14 cellular contexts compared by ENCODE assay signal in the genomic region with DNA sequence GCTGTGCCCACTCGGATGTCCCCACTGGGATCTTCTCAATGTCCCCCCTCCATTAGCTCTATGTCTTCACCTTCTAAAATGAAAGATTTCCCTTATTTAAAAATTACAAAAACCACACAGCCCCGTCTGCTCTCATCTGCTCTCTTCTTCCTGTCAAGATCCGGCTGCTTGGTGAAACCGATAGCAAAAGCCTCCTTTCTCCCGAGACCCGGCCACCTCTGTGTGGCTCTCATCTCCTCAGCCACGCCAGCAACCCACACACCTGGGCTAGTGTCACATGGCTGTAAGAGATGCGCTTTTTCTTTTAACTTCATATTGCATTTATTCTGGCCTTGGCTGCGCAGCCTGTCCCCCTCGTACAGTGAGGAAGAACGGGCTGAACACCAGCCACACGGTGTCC. TPM values are rescaled to one million over a fixed set of nuclear protein-coding genes. Genes with fewer than 3 reads are reported as not detected.
DNase-seq lines count a peak whose midpoint lies in the region; ATAC-seq and TF ChIP-seq lines count a peak whose summit lies in the region.
"Had no signal": no experiment of that assay in that cellular context is flagged by ENCODE, and none has a peak within 500 bp of the region (broad histone marks: within the 10 kb centered on the region; RNA-seq: fewer than 3 reads in every experiment).

No MANE protein-coding gene starts in this region.

- H2BK5ac ChIP-seq in H9 (ENCODE audit: insufficient read length, low read length): no peak overlapping the region

- H4K91ac ChIP-seq in H9 (ENCODE audit: insufficient read length, low read depth, low read length): no peak overlapping the region

- H3K4me2 ChIP-seq in H9 (ENCODE audit: insufficient read depth, insufficient read length, low read length) (no peak overlapping the region), osteoblast (ENCODE audit: insufficient read depth, low read length) (no peak overlapping the region)

- no peak overlapping the region for H2BK20ac ChIP-seq in H9 (ENCODE audit: low read depth, low read length, poor library complexity, severe bottlenecking)

- no peak for TF ChIP-seq CTCF in H9 (conservative IDR thresholded peaks at IDR 0.05)
- no peak for TF ChIP-seq CTCF in endothelial cell (IDR thresholded peaks at IDR 0.05; ENCODE audit: unreplicated experiment)
- TF ChIP-seq CTCF in osteoblast (IDR thresholded peaks at IDR 0.05; ENCODE audit: extremely low read depth, low read depth, low read length): no peak
- no peak for TF ChIP-seq CTCF in sigmoid colon (IDR thresholded peaks at IDR 0.05)

- H3T11ph ChIP-seq in H9 (ENCODE audit: low read length): no peak overlapping the region

- H2AK5ac ChIP-seq in H9 (ENCODE audit: insufficient read length, low read length): no peak overlapping the region

- H3K27ac Mint-ChIP-seq in CD4-positive, CD25-positive, alpha-beta regulatory T cell: peak overlapping the region in 2 of 3 donors; percentile 4 to 93
- peak overlapping the region in 2 of 3 experiments; percentile 40 to 46; a peak in 3 of 7 replicates for H3K27ac Mint-ChIP-seq in H9
- H3K27ac Mint-ChIP-seq in endothelial cell (ENCODE audit: unreplicated experiment): peak overlapping the region; percentile 71
- H3K27ac Mint-ChIP-seq: B cell had no signal

- H4K20me1 ChIP-seq in H9 (ENCODE audit: control insufficient read depth, insufficient read depth, insufficient read length) (no peaks in the 10 kb centered on the region), osteoblast (ENCODE audit: insufficient read depth, low read length) (no peaks in the 10 kb centered on the region)

- H3K9ac ChIP-seq in H9 (ENCODE audit: extremely low read depth, insufficient read length, low read length): no peak overlapping the region
- H3K9ac ChIP-seq: GM23248 had no signal

- no peak overlapping the region for H2BK120ac ChIP-seq in H9 (ENCODE audit: low read depth, low read length, poor library complexity, severe bottlenecking)

- no peak overlapping the region for H2BK15ac ChIP-seq in H9 (ENCODE audit: low read depth, low read length)

- no peak overlapping the region for H4K5ac ChIP-seq in H9 (ENCODE audit: insufficient read length, low read depth, low read length)

- H4K8ac ChIP-seq in H9 (replicated peaks; ENCODE audit: insufficient read length, low read depth, low read length): no peak overlapping the region

- H3K79me1 ChIP-seq in H9 (ENCODE audit: insufficient read depth, low read depth, low read length, poor library complexity, severe bottlenecking): no peaks in the 10 kb centered on the region

- H3K27me3 ChIP-seq in CD4-positive, CD25-positive, alpha-beta regulatory T cell (ENCODE audit: control insufficient read depth, insufficient read depth, low read length): no peaks in the 10 kb centered on the region
- no peaks in the 10 kb centered on the region for H3K27me3 ChIP-seq in H9 (ENCODE audit: insufficient read depth, low read length)
- no peaks in the 10 kb centered on the region for H3K27me3 ChIP-seq in osteoblast (ENCODE audit: insufficient read depth, low read length)
- H3K27me3 ChIP-seq in sigmoid colon: no peaks in the 10 kb centered on the region

- no peak for TF ChIP-seq EP300 in sigmoid colon (IDR thresholded peaks at IDR 0.05)

- DNase-seq in CD4-positive, CD25-positive, alpha-beta regulatory T cell: no peak
- DNase-seq in H9: no peak
- no peak for DNase-seq in endothelial cell (ENCODE audit: low spot score)
- DNase-seq in osteoblast (ENCODE audit: insufficient read length, low spot score, missing footprints): peak; percentile 52
- no peak for DNase-seq in sigmoid colon
- DNase-seq: C1 segment of cervical spinal cord; CD4-positive, alpha-beta memory T cell; COR-L47; DMS153; GM23248 had no signal

- no peak overlapping the region for H3K4ac ChIP-seq in H9 (ENCODE audit: low read depth, low read length)

- no peak overlapping the region for H3K4me3 Mint-ChIP-seq in CD4-positive, CD25-positive, alpha-beta regulatory T cell
- H3K4me3 Mint-ChIP-seq in H9 (no peak overlapping the region), endothelial cell (ENCODE audit: unreplicated experiment) (peak overlapping the region; percentile 44)
- H3K4me3 Mint-ChIP-seq: B cell had no signal

- no peaks in the 10 kb centered on the region for H3K79me2 ChIP-seq in H9 (ENCODE audit: insufficient read depth, low read length)
- H3K79me2 ChIP-seq in osteoblast (ENCODE audit: insufficient read depth, low read length): no peaks in the 10 kb centered on the region

- no peak for ATAC-seq in CD4-positive, CD25-positive, alpha-beta regulatory T cell (ENCODE audit: low read depth in 2 of 2)
- ATAC-seq in GM18861 (IDR thresholded peaks at IDR 0.05; ENCODE audit: unreplicated experiment) (no peak), HG02884 (IDR thresholded peaks at IDR 0.05; ENCODE audit: unreplicated experiment) (no peak)
- ATAC-seq: HepG2 had no signal

- no peaks in the 10 kb centered on the region for H3K9me3 ChIP-seq in CD4-positive, CD25-positive, alpha-beta regulatory T cell (ENCODE audit: control insufficient read depth in 2 of 2, low read length in 2 of 2)
- H3K9me3 ChIP-seq in H9 (ENCODE audit: control insufficient read depth, low read depth, low read length): no peaks in the 10 kb centered on the region
- H3K9me3 ChIP-seq in osteoblast (ENCODE audit: low read depth, low read length): no peaks in the 10 kb centered on the region
- no peaks in the 10 kb centered on the region for H3K9me3 ChIP-seq in sigmoid colon

- H3K56ac ChIP-seq in H9 (ENCODE audit: insufficient read length, low read depth, low read length): no peak overlapping the region

- H2BK12ac ChIP-seq in H9 (ENCODE audit: insufficient read length, low read depth, low read length): no peak overlapping the region

- no peaks in the 10 kb centered on the region for H3K23me2 ChIP-seq in H9 (ENCODE audit: insufficient read length, low read depth, low read length, poor library complexity, severe bottlenecking)

- no peaks in the 10 kb centered on the region for H3K36me3 Mint-ChIP-seq in CD4-positive, CD25-positive, alpha-beta regulatory T cell
- H3K36me3 Mint-ChIP-seq in H9 (ENCODE audit: insufficient read depth in 1 of 3, low read depth in 3 of 3): peaks cover 7 to 35% (median 23%) of the 10 kb centered on the region in 3 experiments
- H3K36me3 Mint-ChIP-seq in endothelial cell (ENCODE audit: low read depth, unreplicated experiment): peaks cover 29% of the 10 kb centered on the region
- H3K36me3 Mint-ChIP-seq: CD4-positive, alpha-beta memory T cell had no signal

- H2AFZ ChIP-seq in H9 (ENCODE audit: low read length) (no peak overlapping the region), osteoblast (ENCODE audit: low read length) (no peak overlapping the region)
- H2AFZ ChIP-seq: GM23248 had no signal

- H3K14ac ChIP-seq in H9 (ENCODE audit: insufficient read depth, low read length): no peak overlapping the region

- no peaks in the 10 kb centered on the region for H3K9me3 Mint-ChIP-seq in CD4-positive, CD25-positive, alpha-beta regulatory T cell
- H3K9me3 Mint-ChIP-seq in H9 (no peaks in the 10 kb centered on the region), endothelial cell (ENCODE audit: unreplicated experiment) (no peaks in the 10 kb centered on the region)
- H3K9me3 Mint-ChIP-seq: CD4-positive, alpha-beta memory T cell had no signal

- no peak overlapping the region for H3K4me3 ChIP-seq in CD4-positive, CD25-positive, alpha-beta regulatory T cell (ENCODE audit: low read depth, low read length)
- H3K4me3 ChIP-seq in osteoblast (ENCODE audit: insufficient read depth, low read length) (no peak overlapping the region), sigmoid colon (no peak overlapping the region)
- H3K4me3 ChIP-seq: GM23248 had no signal

- intact Hi-C loops in sigmoid colon (cut with DNase I): no loop called here

- TF ChIP-seq POLR2A in sigmoid colon (IDR thresholded peaks at IDR 0.05): no peak

- H3K4me1 Mint-ChIP-seq in CD4-positive, CD25-positive, alpha-beta regulatory T cell: no peaks in the 10 kb centered on the region
- H3K4me1 Mint-ChIP-seq in H9 (no peaks in the 10 kb centered on the region), endothelial cell (ENCODE audit: unreplicated experiment) (no peaks in the 10 kb centered on the region)
- H3K4me1 Mint-ChIP-seq: B cell had no signal

- H3K23ac ChIP-seq in H9 (ENCODE audit: insufficient read length, low read depth, low read length): no peak overlapping the region

- H3K27ac ChIP-seq in CD4-positive, CD25-positive, alpha-beta regulatory T cell (ENCODE audit: insufficient read depth, low read length, poor library complexity, severe bottlenecking): no peak overlapping the region
- H3K27ac ChIP-seq in H9 (ENCODE audit: insufficient read length, low read depth, low read length) (no peak overlapping the region), osteoblast (ENCODE audit: low read depth, low read length) (no peak overlapping the region), sigmoid colon (no peak overlapping the region)
- H3K27ac ChIP-seq: GM23248 had no signal

- no peak overlapping the region for H3K18ac ChIP-seq in H9 (ENCODE audit: insufficient read length, low read depth, low read length)

- H3K27me3 Mint-ChIP-seq in CD4-positive, CD25-positive, alpha-beta regulatory T cell: peaks cover 5% of the 10 kb centered on the region
- H3K27me3 Mint-ChIP-seq in H9 (ENCODE audit: low read depth) (no peaks in the 10 kb centered on the region), endothelial cell (ENCODE audit: unreplicated experiment) (peaks cover 6% of the 10 kb centered on the region)
- H3K27me3 Mint-ChIP-seq: B cell; CD4-positive, alpha-beta memory T cell had no signal

- WGBS in H9 (ENCODE audit: extremely low coverage, insufficient read length, low lambda C conversion rate): no CpG with 5 or more reads among the region's 12 CpGs
- WGBS in sigmoid colon, 2 donors: 92 to 95% methylated on average over 12 of the region's 12 CpGs

- H3K4me1 ChIP-seq in CD4-positive, CD25-positive, alpha-beta regulatory T cell (ENCODE audit: control insufficient read depth, insufficient read depth, low read length, poor library complexity, severe bottlenecking): no peaks in the 10 kb centered on the region
- H3K4me1 ChIP-seq in H9 (ENCODE audit: insufficient read depth, low read length): no peaks in the 10 kb centered on the region
- H3K4me1 ChIP-seq in osteoblast (ENCODE audit: insufficient read depth, low read length): no peaks in the 10 kb centered on the region
- H3K4me1 ChIP-seq in sigmoid colon: no peaks in the 10 kb centered on the region

- no peaks in the 10 kb centered on the region for H3K36me3 ChIP-seq in CD4-positive, CD25-positive, alpha-beta regulatory T cell (ENCODE audit: control insufficient read depth, insufficient read depth, low read length)
- peaks cover 13% of the 10 kb centered on the region for H3K36me3 ChIP-seq in osteoblast (ENCODE audit: insufficient read depth, low read length)
- peaks cover 6 to 68% (median 22%) of the 10 kb centered on the region in 4 donors for H3K36me3 ChIP-seq in sigmoid colon

RNA-seq across cellular contexts. Expression of a gene that starts 20.6 kb away (rescaled TPM):
- total RNA-seq in CD4-positive, CD25-positive, alpha-beta regulatory T cell: 2.5 TPM
- 1 to 10 TPM; 1.1 to 2.0 (median 1.5) TPM for polyA plus RNA-seq in CD4-positive, CD25-positive, alpha-beta regulatory T cell
- 21.3 and 24.0 TPM in 2 replicates for total RNA-seq in H9 (2021)
- 39.9 TPM for total RNA-seq in endothelial cell (ENCODE audit: unreplicated experiment)
- 37.1 and 38.0 TPM in 2 replicates for total RNA-seq in osteoblast
- total RNA-seq in sigmoid colon: 10 to 100 TPM in 3 of 4 donors, 1 to 10 TPM in 1; 9.2 to 36.8 (median 16.8) TPM
- 10 to 100 TPM in 1 of 3 donors, 1 to 10 TPM in 2; 3.7 to 10.2 (median 4.8) TPM for polyA plus RNA-seq in sigmoid colon

RNA-seq across cellular contexts. Expression of a gene that starts 20.9 kb away (rescaled TPM):
- total RNA-seq in CD4-positive, CD25-positive, alpha-beta regulatory T cell: 30.5 TPM
- polyA plus RNA-seq in CD4-positive, CD25-positive, alpha-beta regulatory T cell: 1 to 10 TPM in 2 of 4 donors, under 1 TPM in 2; 0.49 to 1.6 (median 1.1) TPM
- 39.2 and 46.2 TPM in 2 replicates for total RNA-seq in H9 (2021)
- total RNA-seq in endothelial cell (ENCODE audit: unreplicated experiment): 46.8 TPM
- 9.7 and 11.2 TPM in 2 replicates for total RNA-seq in osteoblast
- total RNA-seq in sigmoid colon: 10 to 100 TPM in 1 of 4 donors, 1 to 10 TPM in 3; 6.4 to 24.6 (median 8.0) TPM
- polyA plus RNA-seq in sigmoid colon: 10 to 100 TPM in 1 of 3 donors, 1 to 10 TPM in 2; 2.4 to 13.5 (median 2.5) TPM

RNA-seq across cellular contexts. Expression of a gene that starts 57.8 kb away (rescaled TPM):
- total RNA-seq in CD4-positive, CD25-positive, alpha-beta regulatory T cell: 25.8 TPM
- 10 to 100 TPM; 59.8 to 97.4 (median 69.1) TPM for polyA plus RNA-seq in CD4-positive, CD25-positive, alpha-beta regulatory T cell
- total RNA-seq in H9 (2021) (not detected in 2 replicates), endothelial cell (ENCODE audit: unreplicated experiment) (66.3 TPM), osteoblast (7.7 and 8.3 TPM in 2 replicates), sigmoid colon (10 to 100 TPM; 38.0 to 46.0 (median 42.3) TPM)
- 10 to 100 TPM in 2 of 3 donors, 1 to 10 TPM in 1; 2.5 to 16.2 (median 15.7) TPM for polyA plus RNA-seq in sigmoid colon
- total RNA-seq: HepG2 had no signal
- polyA plus RNA-seq: HepG2 had no signal
